Comparison of ENCODE assay signal across 26 cellular contexts in genomic region chr2:109256111-109256510, GRCh38.
DNase-seq lines count a peak whose midpoint lies in the region; ATAC-seq and TF ChIP-seq lines count a peak whose summit lies in the region.
"Had no signal": no experiment of that assay in that cellular context is flagged by ENCODE, and none has a peak within 500 bp of the region (broad histone marks: within the 10 kb centered on the region; RNA-seq: fewer than 3 reads in every experiment).

No MANE protein-coding gene starts in this region.

- intact Hi-C loops in activated B cell treated with CpG ODN at 0.5 μM for 24 hours (cut with micrococcal nuclease) (loop anchor here (10.0 kb wide), 2 partner anchors 79 to 121 kb away; no protein-coding TSS in a partner anchor), lower lobe of right lung (cut with DNase I) (no loop called here)

- DNase-seq in activated CD4-positive, alpha-beta T cell treated with anti-CD3 and anti-CD28 coated beads for 1 hour: peak; percentile 1
- DNase-seq in activated CD4-positive, alpha-beta T cell treated with anti-CD3 and anti-CD28 coated beads for 48 hours: no peak
- no peak for DNase-seq in activated B cell treated with CpG ODN at 0.5 μM for 24 hours
- no peak for DNase-seq in lower lobe of right lung
- DNase-seq in substantia nigra (lab: John Stamatoyannopoulos, UW): peak in 2 of 49 donors; percentile 14 to 16
- no peak for DNase-seq in BE2C
- no peak for DNase-seq in T-helper 17 cell
- DNase-seq: activated CD4-positive, alpha-beta T cell treated with anti-CD3 and anti-CD28 coated beads, Interleukin-2, amount 10 ng/mL, durations not matched to agents 24 days and 14 days; DMS 273 treated with DMSO at 0.1 percent for 48 hours; GDM1; mammary epithelial cell; naive thymus-derived CD4-positive, alpha-beta T cell; NCI-H1930; NCI-H2227 treated with DMSO at 0.1 percent for 48 hours; NCI-H748 treated with DMSO at 0.1 percent for 48 hours; OCI-M1; ovary; SHP77 treated with DMSO at 0.1 percent for 48 hours; stimulated activated naive CD4-positive, alpha-beta T cell treated with Interleukin-2 at 50 U/mL for 16 hours; T-cell had no signal

- no peak overlapping the region for H3K4me3 ChIP-seq in lower lobe of right lung
- H3K4me3 ChIP-seq in BE2C (ENCODE audit: low read depth, low read length): no peak overlapping the region
- H3K4me3 ChIP-seq: GM23338, ovary, tibial nerve had no signal

- H3K4me1 ChIP-seq in lower lobe of right lung: peaks cover 59% of the 10 kb centered on the region
- H3K4me1 ChIP-seq in BE2C: no peaks in the 10 kb centered on the region

- H3K27ac ChIP-seq in lower lobe of right lung: peak overlapping the region; percentile 53
- peak overlapping the region; percentile 35 for H3K27ac ChIP-seq in substantia nigra (ENCODE audit: low read depth, low read length, poor library complexity, severe bottlenecking)
- H3K27ac ChIP-seq: 22Rv1, KMS-11, ovary had no signal

- TF ChIP-seq CTCF in activated B cell treated with CpG ODN at 0.5 μM for 24 hours (IDR thresholded peaks at IDR 0.05) (no peak), lower lobe of right lung (IDR thresholded peaks at IDR 0.05) (no peak), BE2C (IDR thresholded peaks at IDR 0.05; ENCODE audit: low read depth, low read length) (no peak)

- peaks cover 46% of the 10 kb centered on the region for H3K4me1 Mint-ChIP-seq in activated B cell treated with CpG ODN at 0.5 μM for 24 hours
- peaks cover 2% of the 10 kb centered on the region for H3K4me1 Mint-ChIP-seq in T-helper 17 cell

- peak overlapping the region; percentile 83 for H3K27ac Mint-ChIP-seq in activated B cell treated with CpG ODN at 0.5 μM for 24 hours
- H3K27ac Mint-ChIP-seq in T-helper 17 cell: no peak overlapping the region
- H3K27ac Mint-ChIP-seq: activated CD4-positive, alpha-beta T cell treated with anti-CD3 and anti-CD28 coated beads, Interleukin-2, amount 10 ng/mL, durations not matched to agents 24 days and 14 days; activated T-helper 2 cell treated with anti-CD3 and anti-CD28 coated beads, Interferon-gamma antibody, Interleukin-2, Interleukin-4, amounts not matched to agents 10 μg/mL and 5 μg/mL and 100 μg/mL, durations not matched to agents 14 hours and 24 hours and 36 hours; GM23338; T-cell had no signal

- H3K9me3 Mint-ChIP-seq in activated B cell treated with CpG ODN at 0.5 μM for 24 hours: no peaks in the 10 kb centered on the region
- H3K9me3 Mint-ChIP-seq: activated CD4-positive, alpha-beta T cell treated with anti-CD3 and anti-CD28 coated beads, Interleukin-2, amount 10 ng/mL, durations not matched to agents 24 days and 14 days; activated T-helper 2 cell treated with anti-CD3 and anti-CD28 coated beads, Interferon-gamma antibody, Interleukin-2, Interleukin-4, amounts not matched to agents 10 μg/mL and 5 μg/mL and 100 μg/mL, durations not matched to agents 14 hours and 24 hours and 36 hours; GM23338; naive thymus-derived CD4-positive, alpha-beta T cell; T-cell had no signal

- H3K9me3 ChIP-seq in lower lobe of right lung (no peaks in the 10 kb centered on the region), BE2C (no peaks in the 10 kb centered on the region), T-helper 17 cell (ENCODE audit: control insufficient read depth, low read length, poor library complexity, severe bottlenecking) (no peaks in the 10 kb centered on the region)
- H3K9me3 ChIP-seq: ovary, tibial nerve had no signal

- H3K27me3 Mint-ChIP-seq in activated B cell treated with CpG ODN at 0.5 μM for 24 hours (no peaks in the 10 kb centered on the region), T-helper 17 cell (peaks cover 35% of the 10 kb centered on the region)

- POLR2A ChIA-PET in activated B cell treated with CpG ODN at 0.5 μM for 24 hours (lab: Charles Lee): interaction anchor here (0.5 kb wide), 1 partner anchor 514 kb away, joined by 4 read pairs; no protein-coding TSS in a partner anchor

- CTCF ChIA-PET in activated B cell treated with CpG ODN at 0.5 μM for 24 hours (lab: Charles Lee): interaction anchor here (1.5 kb wide), 1 partner anchor 17 kb away, joined by 4 read pairs; no protein-coding TSS in a partner anchor

- no peaks in the 10 kb centered on the region for H3K36me3 Mint-ChIP-seq in activated B cell treated with CpG ODN at 0.5 μM for 24 hours (ENCODE audit: low read depth)
- H3K36me3 Mint-ChIP-seq in T-helper 17 cell (ENCODE audit: low read depth): no peaks in the 10 kb centered on the region
- H3K36me3 Mint-ChIP-seq: naive thymus-derived CD4-positive, alpha-beta T cell; T-cell had no signal

- H3K4me3 Mint-ChIP-seq in activated B cell treated with CpG ODN at 0.5 μM for 24 hours (peak overlapping the region; percentile 54), T-helper 17 cell (no peak overlapping the region)
- H3K4me3 Mint-ChIP-seq: activated CD4-positive, alpha-beta T cell treated with anti-CD3 and anti-CD28 coated beads, Interleukin-2, amount 10 ng/mL, durations not matched to agents 24 days and 14 days; GM23338; naive thymus-derived CD4-positive, alpha-beta T cell; T-cell had no signal

- H3K36me3 ChIP-seq in lower lobe of right lung (no peaks in the 10 kb centered on the region), BE2C (no peaks in the 10 kb centered on the region)
- H3K36me3 ChIP-seq: ovary, tibial nerve had no signal

- H3K27me3 ChIP-seq in lower lobe of right lung (ENCODE audit: low read depth): no peaks in the 10 kb centered on the region
- H3K27me3 ChIP-seq in BE2C: no peaks in the 10 kb centered on the region; the same call in 1 of the 2 replicates
- H3K27me3 ChIP-seq: ovary, tibial nerve had no signal

- ATAC-seq in activated B cell treated with CpG ODN at 0.5 μM for 24 hours (ENCODE audit: low read depth) (no peak), lower lobe of right lung (no peak), GM18873 (IDR thresholded peaks at IDR 0.05; ENCODE audit: low FRiP score, unreplicated experiment) (no peak), T-helper 17 cell (no peak)
- ATAC-seq: GM23338, T-cell had no signal
